Comparison of ENCODE assay signal across 1 cellular context in genomic region chr16:29700253-29700987, GRCh38.
TF ChIP-seq lines count a peak whose summit lies in the region.

No MANE protein-coding gene starts in this region.

TF ChIP-seq in HepG2, 621 proteins besides CTCF, POLR2A, EP300 and RAD21 (continued from another document):
- TF ChIP-seq ZNF574 (CRISPR knock-in tag; IDR thresholded peaks at IDR 0.05) (peak; percentile 50; the same call in 1 of the 2 replicates), THRA (CRISPR knock-in tag; IDR thresholded peaks at IDR 0.05; ENCODE audit: borderline replicate concordance) (0 out of 2 replicates have a peak, but pooled peaks have one; percentile 25), ZNF598 (CRISPR knock-in tag; IDR thresholded peaks at IDR 0.05; ENCODE audit: borderline replicate concordance) (no peak), MYC (CRISPR knock-in tag; IDR thresholded peaks at IDR 0.05; ENCODE audit: borderline replicate concordance) (peak; percentile 54; the same call in 1 of the 2 replicates), PRDM10 (CRISPR knock-in tag; IDR thresholded peaks at IDR 0.05; ENCODE audit: low read depth) (no peak), PATZ1 (CRISPR knock-in tag; IDR thresholded peaks at IDR 0.05) (0 out of 2 replicates have a peak, but pooled peaks have one; percentile 13), ZNF841 (CRISPR knock-in tag; IDR thresholded peaks at IDR 0.05; ENCODE audit: borderline replicate concordance) (no peak), THAP11 (CRISPR knock-in tag; IDR thresholded peaks at IDR 0.05) (no peak), FOXA3 (CRISPR knock-in tag; IDR thresholded peaks at IDR 0.05) (0 out of 2 replicates have a peak, but pooled peaks have one; percentile 9), ZNF383 (CRISPR knock-in tag; IDR thresholded peaks at IDR 0.05; ENCODE audit: borderline replicate concordance) (no peak), ISX (CRISPR knock-in tag; conservative IDR thresholded peaks at IDR 0.05) (no peak), ARID5B (CRISPR knock-in tag; IDR thresholded peaks at IDR 0.05) (0 out of 2 replicates have a peak, but pooled peaks have one; percentile 23), SMC3 (IDR thresholded peaks at IDR 0.05; ENCODE audit: low read length) (peak; percentile 95), ZNF879 (CRISPR knock-in tag; IDR thresholded peaks at IDR 0.05) (no peak), GMEB2 (CRISPR knock-in tag; IDR thresholded peaks at IDR 0.05; ENCODE audit: low read depth) (no peak), SOX6 (IDR thresholded peaks at IDR 0.05) (no peak), SOX6 (CRISPR knock-in tag; IDR thresholded peaks at IDR 0.05) (peak; percentile 54)
